In the genomic region with DNA sequence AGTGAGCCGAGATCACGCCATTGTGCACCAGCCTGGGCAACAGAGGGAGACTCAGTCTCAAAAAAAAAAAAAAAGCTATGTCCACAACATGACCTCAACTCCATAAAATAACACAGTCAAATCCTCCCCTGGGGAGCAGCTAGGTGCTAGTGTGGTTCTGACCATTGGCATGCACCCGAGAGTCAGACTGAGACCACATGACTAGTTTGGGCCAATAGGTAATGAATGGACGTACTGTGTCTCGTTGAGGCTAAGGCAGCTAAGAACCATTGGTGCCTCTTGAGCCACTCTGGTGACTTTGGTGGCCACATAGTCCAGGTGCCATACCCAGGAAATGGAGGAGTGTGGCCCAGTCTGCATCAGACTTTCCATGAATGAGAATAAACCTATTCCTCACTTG, we compare ENCODE assay signal across 20 cellular contexts. TPM values are rescaled to one million over a fixed set of nuclear protein-coding genes. Genes with fewer than 3 reads are reported as not detected.
"Had no signal": no experiment of that assay in that cellular context is flagged by ENCODE, and none has a peak within 500 bp of the region (broad histone marks: within the 10 kb centered on the region; RNA-seq: fewer than 3 reads in every experiment).

No MANE protein-coding gene starts in this region.

- H3K27ac ChIP-seq: hepatocyte, left ventricle myocardium inferior, parathyroid adenoma, right atrium auricular region, skin epidermis, tibial nerve, uterus had no signal

- H3K4me3 ChIP-seq: hepatocyte, left ventricle myocardium inferior, lung, right atrium auricular region, skin epidermis, tibial nerve, uterus had no signal

- H3K4me1 ChIP-seq: parathyroid adenoma, uterus had no signal

- H3K9me3 ChIP-seq: left ventricle myocardium inferior, right atrium auricular region, tibial nerve, uterus had no signal

- H3K4me3 Mint-ChIP-seq: naive thymus-derived CD8-positive, alpha-beta T cell; nephron; neural crest cell; stimulated activated effector memory CD8-positive, alpha-beta T cell treated with anti-CD3 and anti-CD28 coated beads, Interleukin-12 subunit alpha, Interleukin-12 subunit beta, amount 100 ng/mL, for 72 hours; stimulated activated naive CD8-positive, alpha-beta T cell treated with anti-CD3 and anti-CD28 coated beads, Interleukin-15, amount 100 ng/mL, for 72 hours; type B pancreatic cell had no signal

- H3K27me3 ChIP-seq: hepatocyte, right atrium auricular region, tibial nerve, uterus had no signal

- H3K27me3 Mint-ChIP-seq: type B pancreatic cell had no signal

- H3K36me3 Mint-ChIP-seq: naive thymus-derived CD8-positive, alpha-beta T cell had no signal

- ATAC-seq: naive thymus-derived CD8-positive, alpha-beta T cell; sciatic nerve; stimulated activated effector memory CD8-positive, alpha-beta T cell treated with anti-CD3 and anti-CD28 coated beads, Interleukin-12 subunit alpha, Interleukin-12 subunit beta, amount 100 ng/mL, for 72 hours; stimulated activated naive CD8-positive, alpha-beta T cell treated with anti-CD3 and anti-CD28 coated beads, Interleukin-15, amount 100 ng/mL, for 72 hours had no signal

- H3K9me3 Mint-ChIP-seq: naive thymus-derived CD8-positive, alpha-beta T cell; neural crest cell; stimulated activated effector memory CD8-positive, alpha-beta T cell treated with anti-CD3 and anti-CD28 coated beads, Interleukin-12 subunit alpha, Interleukin-12 subunit beta, amount 100 ng/mL, for 72 hours; stimulated activated naive CD8-positive, alpha-beta T cell treated with anti-CD3 and anti-CD28 coated beads, Interleukin-15, amount 100 ng/mL, for 72 hours; type B pancreatic cell had no signal

- H3K27ac Mint-ChIP-seq: naive thymus-derived CD8-positive, alpha-beta T cell; nephron; stimulated activated effector memory CD8-positive, alpha-beta T cell treated with anti-CD3 and anti-CD28 coated beads, Interleukin-12 subunit alpha, Interleukin-12 subunit beta, amount 100 ng/mL, for 72 hours; stimulated activated naive CD8-positive, alpha-beta T cell treated with anti-CD3 and anti-CD28 coated beads, Interleukin-15, amount 100 ng/mL, for 72 hours; type B pancreatic cell had no signal

- DNase-seq: islet precursor cell; left ventricle myocardium inferior; naive thymus-derived CD8-positive, alpha-beta T cell; nucleus accumbens; stimulated activated CD4-positive, alpha-beta T cell treated with anti-CD3 and anti-CD28 coated beads, Interleukin-4, amount 100 ng/mL, for 24 hours; stimulated activated naive CD4-positive, alpha-beta T cell; stimulated activated naive CD8-positive, alpha-beta T cell treated with anti-CD3 and anti-CD28 coated beads, Interleukin-15, amount 100 ng/mL, for 72 hours; substantia nigra; uterus had no signal

- H3K36me3 ChIP-seq: right atrium auricular region, tibial nerve, uterus had no signal

- H3K4me1 Mint-ChIP-seq: naive thymus-derived CD8-positive, alpha-beta T cell had no signal

RNA-seq across cellular contexts. Expression of a gene that starts 40.3 kb away (rescaled TPM):
- polyA plus RNA-seq: naive thymus-derived CD8-positive, alpha-beta T cell had no signal
